Comparison of ENCODE assay signal across 31 cellular contexts in the genomic region with DNA sequence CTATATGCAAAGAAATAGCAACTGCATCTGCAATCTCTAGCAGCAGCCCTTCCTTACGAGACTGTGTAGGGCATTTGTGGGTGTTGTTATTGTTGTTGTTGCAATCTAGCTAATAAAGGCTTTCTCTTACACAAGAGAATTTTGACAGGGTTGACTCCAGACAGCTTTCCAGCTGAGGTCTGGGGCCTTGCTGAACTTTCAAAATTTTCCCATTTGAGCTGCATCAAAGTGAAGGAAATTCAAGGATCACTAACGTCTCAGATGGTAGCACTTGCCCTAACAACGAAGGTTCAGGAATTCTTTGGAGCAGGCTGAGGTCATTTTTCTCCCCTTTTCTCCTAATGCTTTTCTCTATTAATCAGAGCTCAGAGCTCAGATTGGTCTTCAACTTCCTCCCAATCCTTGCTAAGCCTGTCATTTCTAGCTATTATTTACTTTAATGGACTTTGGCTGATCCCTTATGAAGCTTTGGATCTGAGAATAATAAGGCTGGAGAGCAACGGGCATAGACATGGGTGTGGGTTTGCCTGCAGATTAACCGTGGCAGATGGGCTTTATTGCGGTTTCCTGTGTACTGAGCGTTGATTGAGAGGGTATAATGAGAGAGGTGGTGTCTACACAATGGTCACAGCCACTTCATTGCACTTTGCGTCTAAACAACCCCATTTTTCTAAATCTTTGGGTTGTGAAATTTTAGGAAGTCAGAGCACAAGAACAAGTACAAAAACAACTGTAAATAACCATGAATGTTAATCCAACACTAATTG.
DNase-seq lines count a peak whose midpoint lies in the region; ATAC-seq and TF ChIP-seq lines count a peak whose summit lies in the region.
"Had no signal": no experiment of that assay in that cellular context is flagged by ENCODE, and none has a peak within 500 bp of the region (broad histone marks: within the 10 kb centered on the region; RNA-seq: fewer than 3 reads in every experiment).

No MANE protein-coding gene starts in this region.

- POLR2A ChIA-PET in GM10248 (lab: Yijun Ruan, JAX): no interaction called here

- no peak for TF ChIP-seq CTCF in nephron (IDR thresholded peaks at IDR 0.05; ENCODE audit: unreplicated experiment in 3 of 3)
- no peak for TF ChIP-seq CTCF in natural killer cell (IDR thresholded peaks at IDR 0.05)
- TF ChIP-seq CTCF in GM10248 (IDR thresholded peaks at IDR 0.05; ENCODE audit: control extremely low read depth, extremely low read depth, low read depth, missing control alignments): no peak

- no peak for ATAC-seq in natural killer cell
- no peak for ATAC-seq in SK-N-SH treated with all-trans-retinoic acid at 6 μM for 48 hours
- ATAC-seq: activated naive CD4-positive, alpha-beta T cell treated with anti-CD3 and anti-CD28 coated beads, Interleukin-2, amount 50 U/mL, for 72 hours; foreskin keratinocyte; left colon; Right ventricle myocardium inferior; stimulated activated naive B cell treated with anti-CD40 and anti-IgM and Interleukin-4, amounts not matched to agents 10 μg/mL and 1 μg/mL and 100 μg/mL, for 72 hours had no signal

- CTCF ChIA-PET in GM10248 (lab: Yijun Ruan, JAX): interaction anchor here (1.3 to 1.8 kb wide), 3 partner anchors 12 to 17 kb away, joined by 3 to 4 read pairs (median 4); no protein-coding TSS in a partner anchor

- intact Hi-C loops in natural killer cell (cut with micrococcal nuclease): no loop called here

- H3K27me3 Mint-ChIP-seq in nephron (ENCODE audit: low read depth) (no peaks in the 10 kb centered on the region), natural killer cell (ENCODE audit: low read depth in 2 of 2) (no peaks in the 10 kb centered on the region)
- H3K27me3 Mint-ChIP-seq: stimulated activated naive B cell treated with anti-CD40 and anti-IgM and Interleukin-4, amounts not matched to agents 10 μg/mL and 1 μg/mL and 100 μg/mL, for 72 hours had no signal

- H3K36me3 Mint-ChIP-seq in nephron (ENCODE audit: low read depth) (no peaks in the 10 kb centered on the region), natural killer cell (no peaks in the 10 kb centered on the region)
- H3K36me3 Mint-ChIP-seq: activated naive CD4-positive, alpha-beta T cell treated with anti-CD3 and anti-CD28 coated beads, Interleukin-2, amount 50 U/mL, for 72 hours; stimulated activated naive B cell treated with anti-CD40 and anti-IgM and Interleukin-4, amounts not matched to agents 10 μg/mL and 1 μg/mL and 100 μg/mL, for 72 hours had no signal

- H3K4me3 Mint-ChIP-seq in nephron: peak overlapping the region in 2 of 3 experiments; percentile 6 to 11
- no peak overlapping the region for H3K4me3 Mint-ChIP-seq in natural killer cell
- H3K4me3 Mint-ChIP-seq: stimulated activated naive B cell treated with anti-CD40 and anti-IgM and Interleukin-4, amounts not matched to agents 10 μg/mL and 1 μg/mL and 100 μg/mL, for 72 hours had no signal

- peaks cover 5% of the 10 kb centered on the region for H3K4me1 Mint-ChIP-seq in nephron
- H3K4me1 Mint-ChIP-seq in natural killer cell: peaks cover 0 to 16% of the 10 kb centered on the region in 2 donors
- H3K4me1 Mint-ChIP-seq: stimulated activated naive B cell treated with anti-CD40 and anti-IgM and Interleukin-4, amounts not matched to agents 10 μg/mL and 1 μg/mL and 100 μg/mL, for 72 hours had no signal

- H3K9me3 Mint-ChIP-seq in nephron (no peaks in the 10 kb centered on the region), natural killer cell (peaks cover 0 to 2% of the 10 kb centered on the region in 2 donors)
- H3K9me3 Mint-ChIP-seq: activated naive CD4-positive, alpha-beta T cell treated with anti-CD3 and anti-CD28 coated beads, Interleukin-2, amount 50 U/mL, for 72 hours; activated T-helper 2 cell treated with anti-CD3 and anti-CD28 coated beads, Interferon-gamma antibody, Interleukin-2, Interleukin-4, amounts not matched to agents 10 μg/mL and 5 μg/mL and 100 μg/mL, durations not matched to agents 14 hours and 24 hours and 36 hours; stimulated activated naive B cell treated with anti-CD40 and anti-IgM and Interleukin-4, amounts not matched to agents 10 μg/mL and 1 μg/mL and 100 μg/mL, for 72 hours had no signal

- H3K27ac ChIP-seq in caudate nucleus (ENCODE audit: low read depth, low read length): peak overlapping the region; percentile 16
- H3K27ac ChIP-seq: BLaER1 treated with 17β-estradiol and CSF1 and Interleukin-3, amounts not matched to agents 10 nM and 100 nM; foreskin keratinocyte; ovary; right atrium auricular region; suprapubic skin; vagina had no signal

- DNase-seq in DMS114 treated with DMSO at 0.1 percent for 48 hours (lab: John Stamatoyannopoulos, UW; ENCODE audit: unreplicated experiment) (peak; percentile 84), NCI-H524 treated with DMSO at 0.1 percent for 48 hours (lab: John Stamatoyannopoulos, UW) (peak; percentile 29), caudate nucleus (lab: John Stamatoyannopoulos, UW) (peak in 1 of 61 donors; percentile 37), natural killer cell (no peak), GM10248 (ENCODE audit: extremely low spot score) (no peak), GDM1 (lab: John Stamatoyannopoulos, UW) (no peak)
- DNase-seq: activated CD4-positive, alpha-beta T cell treated with anti-CD3 and anti-CD28 coated beads, Interleukin-2, amount 50 U/mL, for 48 hours; activated CD4-positive, CD25-positive, alpha-beta regulatory T cell; activated CD8-positive, alpha-beta memory T cell treated with anti-CD3 and anti-CD28 coated beads, Interleukin-2, amount 50 U/mL, for 48 hours; aorta; Caco-2; central memory CD4-positive, alpha-beta T cell; DND-41; foreskin keratinocyte; left colon; mesenchymal stem cell; NCI-H1048; NCI-H510A treated with DMSO at 0.1 percent for 48 hours; ovary; stimulated activated CD4-positive, alpha-beta T cell treated with anti-CD3 and anti-CD28 coated beads, Interleukin-4, amount 100 ng/mL, for 24 hours; stimulated activated naive B cell treated with anti-CD40 and anti-IgM and Interleukin-4, amounts not matched to agents 10 μg/mL and 1 μg/mL and 100 μg/mL, for 72 hours; T-helper 9 cell had no signal

- peak overlapping the region; percentile 27 to 43 (median 39) for H3K27ac Mint-ChIP-seq in nephron
- H3K27ac Mint-ChIP-seq in natural killer cell: peak overlapping the region in 1 of 2 donors; percentile 57
- H3K27ac Mint-ChIP-seq: activated naive CD4-positive, alpha-beta T cell treated with anti-CD3 and anti-CD28 coated beads, Interleukin-2, amount 50 U/mL, for 72 hours; activated T-helper 2 cell treated with anti-CD3 and anti-CD28 coated beads, Interferon-gamma antibody, Interleukin-2, Interleukin-4, amounts not matched to agents 10 μg/mL and 5 μg/mL and 100 μg/mL, durations not matched to agents 14 hours and 24 hours and 36 hours; stimulated activated naive B cell treated with anti-CD40 and anti-IgM and Interleukin-4, amounts not matched to agents 10 μg/mL and 1 μg/mL and 100 μg/mL, for 72 hours had no signal

TF ChIP-seq in SK-N-SH treated with all-trans-retinoic acid at 6 μM for 48 hours, 23 proteins besides CTCF, POLR2A, EP300 and RAD21 (continues in another document):
- TF ChIP-seq, protein P1, sequence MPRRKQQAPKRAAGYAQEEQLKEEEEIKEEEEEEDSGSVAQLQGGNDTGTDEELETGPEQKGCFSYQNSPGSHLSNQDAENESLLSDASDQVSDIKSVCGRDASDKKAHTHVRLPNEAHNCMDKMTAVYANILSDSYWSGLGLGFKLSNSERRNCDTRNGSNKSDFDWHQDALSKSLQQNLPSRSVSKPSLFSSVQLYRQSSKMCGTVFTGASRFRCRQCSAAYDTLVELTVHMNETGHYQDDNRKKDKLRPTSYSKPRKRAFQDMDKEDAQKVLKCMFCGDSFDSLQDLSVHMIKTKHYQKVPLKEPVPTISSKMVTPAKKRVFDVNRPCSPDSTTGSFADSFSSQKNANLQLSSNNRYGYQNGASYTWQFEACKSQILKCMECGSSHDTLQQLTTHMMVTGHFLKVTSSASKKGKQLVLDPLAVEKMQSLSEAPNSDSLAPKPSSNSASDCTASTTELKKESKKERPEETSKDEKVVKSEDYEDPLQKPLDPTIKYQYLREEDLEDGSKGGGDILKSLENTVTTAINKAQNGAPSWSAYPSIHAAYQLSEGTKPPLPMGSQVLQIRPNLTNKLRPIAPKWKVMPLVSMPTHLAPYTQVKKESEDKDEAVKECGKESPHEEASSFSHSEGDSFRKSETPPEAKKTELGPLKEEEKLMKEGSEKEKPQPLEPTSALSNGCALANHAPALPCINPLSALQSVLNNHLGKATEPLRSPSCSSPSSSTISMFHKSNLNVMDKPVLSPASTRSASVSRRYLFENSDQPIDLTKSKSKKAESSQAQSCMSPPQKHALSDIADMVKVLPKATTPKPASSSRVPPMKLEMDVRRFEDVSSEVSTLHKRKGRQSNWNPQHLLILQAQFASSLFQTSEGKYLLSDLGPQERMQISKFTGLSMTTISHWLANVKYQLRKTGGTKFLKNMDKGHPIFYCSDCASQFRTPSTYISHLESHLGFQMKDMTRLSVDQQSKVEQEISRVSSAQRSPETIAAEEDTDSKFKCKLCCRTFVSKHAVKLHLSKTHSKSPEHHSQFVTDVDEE (CRISPR knock-in tag; IDR thresholded peaks at IDR 0.05): no peak
- no peak for TF ChIP-seq CSRNP3 (CRISPR knock-in tag; IDR thresholded peaks at IDR 0.05)

Comparison
In these comparisons a context has a peak if more than half of its experiments do, and no peak if none do; other contexts are left out.
1. DNase-seq: peak in DMS114 treated with DMSO at 0.1 percent for 48 hours (single experiment) and NCI-H524 treated with DMSO at 0.1 percent for 48 hours (single experiment); none in natural killer cell (single experiment), GM10248 (single experiment) and GDM1 (single experiment).